In the genomic region with DNA sequence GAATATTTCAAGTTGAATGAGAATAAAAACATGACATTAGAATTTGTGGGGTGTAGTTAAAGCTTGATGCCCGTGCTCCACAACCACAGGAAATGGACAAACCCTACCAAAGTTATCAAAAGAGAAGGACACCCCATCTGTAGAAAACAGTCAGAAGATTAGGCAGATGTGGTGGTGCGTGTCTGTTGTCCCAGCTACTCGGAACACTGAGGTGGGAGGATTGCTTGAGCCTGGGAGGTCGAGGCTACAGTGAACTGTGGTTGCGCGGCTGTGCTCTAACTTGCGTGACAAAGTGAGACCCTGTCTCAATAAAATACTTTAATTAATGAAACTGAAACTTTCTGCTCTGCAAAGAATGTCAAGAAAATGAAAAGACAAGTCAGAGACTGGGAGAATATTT, we compare ENCODE assay signal across 11 cellular contexts. TPM values are rescaled to one million over a fixed set of nuclear protein-coding genes. Genes with fewer than 3 reads are reported as not detected.
DNase-seq lines count a peak whose midpoint lies in the region; ATAC-seq and TF ChIP-seq lines count a peak whose summit lies in the region.
"Had no signal": no experiment of that assay in that cellular context is flagged by ENCODE, and none has a peak within 500 bp of the region (broad histone marks: within the 10 kb centered on the region; RNA-seq: fewer than 3 reads in every experiment).

No MANE protein-coding gene starts in this region.

- intact Hi-C loops in Caco-2 (cut with micrococcal nuclease; ENCODE audit: unreplicated experiment): no loop called here

- no peaks in the 10 kb centered on the region for H3K79me2 ChIP-seq in OCI-LY3 (ENCODE audit: low read length)

- POLR2A ChIA-PET in Caco-2 (lab: Charles Lee): no interaction called here

- H3K4me2 ChIP-seq in OCI-LY3 (ENCODE audit: low read length): peak overlapping the region; percentile 56

- no peak for ATAC-seq in HG03442 (IDR thresholded peaks at IDR 0.05; ENCODE audit: unreplicated experiment)
- ATAC-seq in GM21786 (IDR thresholded peaks at IDR 0.05; ENCODE audit: unreplicated experiment): no peak

- no peak for DNase-seq in Caco-2
- DNase-seq in chondrocyte (ENCODE audit: low spot score): no peak
- no peak for DNase-seq in progenitor cell of endocrine pancreas (ENCODE audit: low spot score, unreplicated experiment)
- no peak for DNase-seq in NOMO-1 treated with DMSO at 0.1 percent for 48 hours (lab: John Stamatoyannopoulos, UW; ENCODE audit: unreplicated experiment)
- DNase-seq in stimulated activated CD4-positive, alpha-beta T cell treated with anti-CD3 and anti-CD28 coated beads, Interleukin-2, amount 100 ng/mL, for 48 hours: no peak
- DNase-seq: cerebellar nuclear complex, NCI-H1048 had no signal

- H3K9me3 Mint-ChIP-seq in Caco-2 (ENCODE audit: unreplicated experiment) (no peaks in the 10 kb centered on the region), chondrocyte (ENCODE audit: low read depth) (no peaks in the 10 kb centered on the region), progenitor cell of endocrine pancreas (ENCODE audit: low read depth) (no peaks in the 10 kb centered on the region)

- H3K27me3 Mint-ChIP-seq in Caco-2 (ENCODE audit: insufficient read depth, unreplicated experiment) (no peaks in the 10 kb centered on the region), chondrocyte (ENCODE audit: low read depth) (no peaks in the 10 kb centered on the region), progenitor cell of endocrine pancreas (no peaks in the 10 kb centered on the region)

- H3K4me3 ChIP-seq in Caco-2 (ENCODE audit: low read depth, low read length) (no peak overlapping the region), OCI-LY3 (ENCODE audit: low read length) (peak overlapping the region; percentile 76)

- H2AFZ ChIP-seq in OCI-LY3 (ENCODE audit: low read depth, low read length): no peak overlapping the region

- H3K27ac Mint-ChIP-seq in Caco-2 (ENCODE audit: unreplicated experiment): no peak overlapping the region
- H3K27ac Mint-ChIP-seq in chondrocyte (ENCODE audit: unreplicated experiment): peak overlapping the region; percentile 98
- H3K27ac Mint-ChIP-seq in progenitor cell of endocrine pancreas: no peak overlapping the region

- H3K4me1 ChIP-seq in Caco-2 (peaks cover 11% of the 10 kb centered on the region), OCI-LY3 (ENCODE audit: low read length) (no peaks in the 10 kb centered on the region)

- no peak overlapping the region for H3K27ac ChIP-seq in OCI-LY3 (ENCODE audit: low read length)

- H3K36me3 Mint-ChIP-seq in Caco-2 (ENCODE audit: insufficient read depth, unreplicated experiment): peaks cover 36% of the 10 kb centered on the region
- H3K36me3 Mint-ChIP-seq in chondrocyte (ENCODE audit: low read depth): peaks cover 5% of the 10 kb centered on the region
- H3K36me3 Mint-ChIP-seq in progenitor cell of endocrine pancreas (ENCODE audit: insufficient read depth): peaks cover 3% of the 10 kb centered on the region

- no peaks in the 10 kb centered on the region for H4K20me1 ChIP-seq in OCI-LY3 (ENCODE audit: insufficient read depth, low read length)

- TF ChIP-seq CTCF in Caco-2 (IDR thresholded peaks at IDR 0.05; ENCODE audit: insufficient read depth in 1 of 2, low read depth in 1 of 2, low read length in 1 of 2, severe bottlenecking in 1 of 2, unreplicated experiment in 1 of 2) (no peak), OCI-LY3 (IDR thresholded peaks at IDR 0.05; ENCODE audit: low read depth, low read length) (no peak), chondrocyte (IDR thresholded peaks at IDR 0.05) (no peak), progenitor cell of endocrine pancreas (IDR thresholded peaks at IDR 0.05; ENCODE audit: unreplicated experiment) (no peak)

- H3K4me1 Mint-ChIP-seq in Caco-2 (ENCODE audit: low read depth, unreplicated experiment) (peaks cover 25% of the 10 kb centered on the region), chondrocyte (ENCODE audit: low read depth) (peaks cover 46% of the 10 kb centered on the region), progenitor cell of endocrine pancreas (ENCODE audit: low read depth) (peaks cover 4% of the 10 kb centered on the region)

- no peaks in the 10 kb centered on the region for H3K27me3 ChIP-seq in Caco-2 (replicated peaks; ENCODE audit: control insufficient read depth, insufficient read depth, low read length)
- H3K27me3 ChIP-seq in OCI-LY3 (ENCODE audit: low read depth, low read length): no peaks in the 10 kb centered on the region
- H3K27me3 ChIP-seq: ovary had no signal

- peak overlapping the region; percentile 40; the same call in 1 of the 2 replicates for H3K9ac ChIP-seq in OCI-LY3 (ENCODE audit: low read length)

- CTCF ChIA-PET in Caco-2 (lab: Charles Lee): no interaction called here

- peak overlapping the region; percentile 62 for H3K4me3 Mint-ChIP-seq in Caco-2 (ENCODE audit: unreplicated experiment)
- H3K4me3 Mint-ChIP-seq in chondrocyte (ENCODE audit: unreplicated experiment): peak overlapping the region; percentile 87
- peak overlapping the region; percentile 88 for H3K4me3 Mint-ChIP-seq in progenitor cell of endocrine pancreas (ENCODE audit: low read depth)

- no peaks in the 10 kb centered on the region for H3K9me3 ChIP-seq in Caco-2
- no peaks in the 10 kb centered on the region for H3K9me3 ChIP-seq in OCI-LY3 (ENCODE audit: insufficient read depth, low read length)
- H3K9me3 ChIP-seq: ovary had no signal

- H3K36me3 ChIP-seq in Caco-2 (ENCODE audit: control insufficient read depth, insufficient read depth, low read length): 0 out of 2 replicates have a peak, but pooled peaks cover 1% of the 10 kb centered on the region
- peaks cover 8% of the 10 kb centered on the region for H3K36me3 ChIP-seq in OCI-LY3 (replicated peaks; ENCODE audit: low read depth, low read length)
- H3K36me3 ChIP-seq: ovary had no signal

- BruUV-seq in Caco-2 (replicated peaks; lab: Mats Ljungman, UMichigan): no TSS peak

RNA-seq across cellular contexts. Expression of a gene that starts 1.5 kb away (rescaled TPM):
- total RNA-seq in Caco-2 (2022) (3.1 and 4.6 TPM in 2 replicates), chondrocyte (14.0 to 18.5 TPM (median 14.1 TPM) in 3 replicates), progenitor cell of endocrine pancreas (31.4 and 32.8 TPM in 2 replicates)

RNA-seq across cellular contexts. Expression of a gene that starts 30.3 kb away (rescaled TPM):
- total RNA-seq in Caco-2 (2022) (3.5 and 4.5 TPM in 2 replicates), chondrocyte (1.7 to 4.1 TPM (median 1.7 TPM) in 3 replicates), progenitor cell of endocrine pancreas (48.4 and 49.3 TPM in 2 replicates)

RNA-seq across cellular contexts. Expression of a gene that starts 42.9 kb away (rescaled TPM):
- 121 and 127 TPM in 2 replicates for total RNA-seq in Caco-2 (2022)
- total RNA-seq in chondrocyte: 93.2 to 110 TPM (median 107 TPM) in 3 replicates
- total RNA-seq in progenitor cell of endocrine pancreas: 145 and 147 TPM in 2 replicates
